1 cellular context compared by ENCODE assay signal in genomic region chr16:89303604-89304003, GRCh38.
TF ChIP-seq lines count a peak whose summit lies in the region.

No MANE protein-coding gene starts in this region.

TF ChIP-seq in HCT116, 20 proteins besides CTCF, POLR2A, EP300 and RAD21 (continued from another document):
- TF ChIP-seq, protein P1, sequence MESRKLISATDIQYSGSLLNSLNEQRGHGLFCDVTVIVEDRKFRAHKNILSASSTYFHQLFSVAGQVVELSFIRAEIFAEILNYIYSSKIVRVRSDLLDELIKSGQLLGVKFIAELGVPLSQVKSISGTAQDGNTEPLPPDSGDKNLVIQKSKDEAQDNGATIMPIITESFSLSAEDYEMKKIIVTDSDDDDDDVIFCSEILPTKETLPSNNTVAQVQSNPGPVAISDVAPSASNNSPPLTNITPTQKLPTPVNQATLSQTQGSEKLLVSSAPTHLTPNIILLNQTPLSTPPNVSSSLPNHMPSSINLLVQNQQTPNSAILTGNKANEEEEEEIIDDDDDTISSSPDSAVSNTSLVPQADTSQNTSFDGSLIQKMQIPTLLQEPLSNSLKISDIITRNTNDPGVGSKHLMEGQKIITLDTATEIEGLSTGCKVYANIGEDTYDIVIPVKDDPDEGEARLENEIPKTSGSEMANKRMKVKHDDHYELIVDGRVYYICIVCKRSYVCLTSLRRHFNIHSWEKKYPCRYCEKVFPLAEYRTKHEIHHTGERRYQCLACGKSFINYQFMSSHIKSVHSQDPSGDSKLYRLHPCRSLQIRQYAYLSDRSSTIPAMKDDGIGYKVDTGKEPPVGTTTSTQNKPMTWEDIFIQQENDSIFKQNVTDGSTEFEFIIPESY (IDR thresholded peaks at IDR 0.05; ENCODE audit: extremely low read depth, insufficient replicate concordance, low read length) = no peak
- no peak for TF ChIP-seq CBX3 (IDR thresholded peaks at IDR 0.05; ENCODE audit: low read depth)
- no peak for TF ChIP-seq JUND (IDR thresholded peaks at IDR 0.05)
- TF ChIP-seq CEBPB (IDR thresholded peaks at IDR 0.05; ENCODE audit: low read depth) = no peak
